In the genomic region with DNA sequence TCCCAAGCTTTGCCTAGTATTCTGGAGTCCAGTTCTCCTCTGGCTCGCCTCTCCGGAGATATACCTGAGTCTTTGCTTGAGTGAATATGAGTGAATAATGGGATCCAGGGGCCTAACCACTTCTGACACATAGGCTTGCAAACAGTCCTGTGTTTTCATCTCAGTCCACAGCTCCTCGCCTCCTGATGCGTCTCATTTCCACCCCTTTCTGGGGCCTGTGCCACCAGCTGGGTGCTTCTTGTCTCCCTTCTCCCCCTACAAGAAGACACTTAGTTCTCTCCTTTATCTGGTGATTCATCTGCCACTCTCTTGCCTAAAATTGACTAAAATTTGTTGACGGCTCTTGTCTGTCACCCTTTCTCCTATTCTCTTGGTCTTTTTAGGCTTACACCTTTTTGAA, we compare ENCODE assay signal across 9 cellular contexts.
"Had no signal": no experiment of that assay in that cellular context is flagged by ENCODE, and none has a peak within 500 bp of the region (broad histone marks: within the 10 kb centered on the region; RNA-seq: fewer than 3 reads in every experiment).

No MANE protein-coding gene starts in this region.

- H3K36me3 Mint-ChIP-seq: mesothelial cell of epicardium had no signal

- H3K9me3 Mint-ChIP-seq: mesothelial cell of epicardium; stimulated activated memory B cell treated with anti-CD40 and anti-IgM and Interleukin-4, amounts not matched to agents 10 μg/mL and 1 μg/mL and 100 μg/mL, for 72 hours; type B pancreatic cell had no signal

- H3K27ac Mint-ChIP-seq: mesothelial cell of epicardium; stimulated activated memory B cell treated with anti-CD40 and anti-IgM and Interleukin-4, amounts not matched to agents 10 μg/mL and 1 μg/mL and 100 μg/mL, for 72 hours; type B pancreatic cell had no signal

- H3K4me3 Mint-ChIP-seq: mesothelial cell of epicardium; stimulated activated memory B cell treated with anti-CD40 and anti-IgM and Interleukin-4, amounts not matched to agents 10 μg/mL and 1 μg/mL and 100 μg/mL, for 72 hours; type B pancreatic cell had no signal

- H3K27me3 Mint-ChIP-seq: stimulated activated memory B cell treated with anti-CD40 and anti-IgM and Interleukin-4, amounts not matched to agents 10 μg/mL and 1 μg/mL and 100 μg/mL, for 72 hours; type B pancreatic cell had no signal

- ATAC-seq: esophagus mucosa; stimulated activated memory B cell treated with anti-CD40 and anti-IgM and Interleukin-4, amounts not matched to agents 10 μg/mL and 1 μg/mL and 100 μg/mL, for 72 hours had no signal

- H3K4me1 Mint-ChIP-seq: mesothelial cell of epicardium had no signal

- DNase-seq: activated CD4-positive, CD25-positive, alpha-beta regulatory T cell; activated naive CD4-positive, alpha-beta T cell treated with anti-CD3 and anti-CD28 coated beads, Interleukin-2, amount 50 U/mL, for 16 hours; hypothalamus; posterior cingulate gyrus; small intestine had no signal
